In the genomic region with DNA sequence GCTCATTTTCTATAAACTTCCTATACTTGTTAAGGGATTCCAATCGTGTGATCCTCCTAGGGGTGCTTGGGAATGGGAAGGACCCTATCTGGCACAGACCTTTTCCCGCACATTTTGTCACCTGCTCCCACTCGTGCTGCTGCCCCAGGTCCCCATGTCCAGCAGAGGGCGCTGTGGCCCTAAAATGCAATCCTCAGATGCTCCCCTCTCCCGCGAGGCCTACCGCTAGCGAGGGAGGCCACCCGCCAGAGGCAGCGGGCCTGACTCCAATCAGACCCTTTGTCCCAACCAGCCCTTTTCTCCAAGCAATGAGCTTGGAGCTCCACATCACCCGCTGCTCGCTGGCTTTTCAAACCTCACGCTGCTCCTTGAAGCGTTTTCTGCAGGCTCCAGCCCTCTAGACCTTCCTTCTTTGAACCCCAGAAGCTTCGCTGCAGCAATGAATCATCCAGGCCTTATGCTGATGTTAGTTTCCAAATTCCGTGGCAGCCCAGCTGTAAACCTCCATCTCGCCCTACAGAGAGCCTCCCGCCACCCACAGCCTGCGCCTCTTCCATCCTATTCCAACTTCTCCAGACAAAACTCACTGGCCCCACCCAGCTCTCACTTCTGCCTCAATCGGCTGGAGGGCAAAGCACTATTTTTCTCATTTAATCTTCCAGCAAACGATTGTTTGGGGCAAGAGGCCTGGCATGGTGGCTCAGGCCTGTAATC, we compare ENCODE assay signal across 8 cellular contexts. TPM values are rescaled to one million over a fixed set of nuclear protein-coding genes. Genes with fewer than 3 reads are reported as not detected.
DNase-seq lines count a peak whose midpoint lies in the region; ATAC-seq, FAIRE-seq and TF ChIP-seq lines count a peak whose summit lies in the region.

No MANE protein-coding gene starts in this region.

- H3K4me3 ChIP-seq in AG10803 (ENCODE audit: low read length): peak overlapping the region; percentile 29
- H3K4me3 ChIP-seq in HAP-1: no peak overlapping the region
- H3K4me3 ChIP-seq in breast epithelium: peak overlapping the region in 2 of 3 donors; percentile 3 to 45
- no peak overlapping the region for H3K4me3 ChIP-seq in kidney (ENCODE audit: low read length in 2 of 2)

- no peak overlapping the region for H3K4me3 Mint-ChIP-seq in WTC11

- in situ Hi-C loops in HAP-1 (cut with MboI; ENCODE audit: low sequenced_read_pairs): no loop called here

- peak overlapping the region; percentile 25; the same call in 1 of the 2 replicates for H3K27ac Mint-ChIP-seq in WTC11

- H3K27me3 Mint-ChIP-seq in WTC11 (ENCODE audit: low read depth): peaks cover 41% of the 10 kb centered on the region

- H3K9me3 Mint-ChIP-seq in WTC11: peaks cover 11% of the 10 kb centered on the region; the same call in 1 of the 2 replicates

- H3K9ac ChIP-seq in kidney (ENCODE audit: low read length in 2 of 2): peak overlapping the region in 1 of 2 donors; percentile 22

- peak; percentile 88 for ATAC-seq in WTC11
- ATAC-seq in GM21526 (IDR thresholded peaks at IDR 0.05; ENCODE audit: low FRiP score, unreplicated experiment): no peak

- H3K4me1 ChIP-seq in HAP-1 (peaks cover 9% of the 10 kb centered on the region), breast epithelium (no peaks in the 10 kb centered on the region), kidney (ENCODE audit: control insufficient read depth in 1 of 2, insufficient read depth in 1 of 2, low read depth in 1 of 2, low read length in 2 of 2) (peaks cover 0 to 4% of the 10 kb centered on the region in 2 donors)

- no peaks in the 10 kb centered on the region for H3K36me3 Mint-ChIP-seq in WTC11

- no peak for TF ChIP-seq POLR2A in breast epithelium (IDR thresholded peaks at IDR 0.05)

- intact Hi-C loops in breast epithelium (cut with DNase I; ENCODE audit: low total_unique reads) (loop anchor here (5.0 kb wide), 1 partner anchor 104 kb away; no protein-coding TSS in a partner anchor), kidney (cut with DNase I) (loop anchor here (5.0 kb wide), 1 partner anchor 94 kb away; no protein-coding TSS in a partner anchor)

- H3K4me1 Mint-ChIP-seq in WTC11: peaks cover 31% of the 10 kb centered on the region

- peak overlapping the region in 1 of 2 donors; percentile 61 for H3K27ac ChIP-seq in breast epithelium
- no peak overlapping the region for H3K27ac ChIP-seq in kidney (ENCODE audit: low read depth in 2 of 2, low read length in 2 of 2)

- H3K27me3 ChIP-seq in HAP-1 (ENCODE audit: low read depth) (no peaks in the 10 kb centered on the region), breast epithelium (no peaks in the 10 kb centered on the region)

- POLR2A ChIA-PET in WTC11 (lab: Charles Lee): interaction anchor here (0.6 to 1.4 kb wide), 4 partner anchors 23 to 114 kb away, joined by 3 to 9 read pairs (median 4); a partner anchor contains a TSS

- no peak for FAIRE-seq in kidney (lab: Jason Lieb, UNC)

- peak; percentile 93 for TF ChIP-seq CTCF in AG10803 (conservative IDR thresholded peaks at IDR 0.05; ENCODE audit: low read length)
- peak; percentile 96 for TF ChIP-seq CTCF in WTC11 (IDR thresholded peaks at IDR 0.05)
- peak; percentile 82 to 92 (median 86) for TF ChIP-seq CTCF in breast epithelium (IDR thresholded peaks at IDR 0.05)
- peak; percentile 97 for TF ChIP-seq CTCF in kidney (IDR thresholded peaks at IDR 0.05; ENCODE audit: borderline replicate concordance, extremely low read depth, insufficient read depth)

- DNase-seq in AG10803 (ENCODE audit: low read depth): peak; percentile 84
- peak; percentile 88 to 97 for DNase-seq in HAP-1 (ENCODE audit: low spot score in 2 of 2)
- DNase-seq in NCI-H2227 (lab: John Stamatoyannopoulos, UW; ENCODE audit: unreplicated experiment): peak; percentile 92
- DNase-seq in WTC11 (ENCODE audit: low spot score): peak; percentile 97
- DNase-seq in breast epithelium (ENCODE audit: low spot score in 2 of 2): peak; percentile 66 to 85
- peak; percentile 95 for DNase-seq in kidney
- DNase-seq in stimulated activated CD4-positive, alpha-beta T cell treated with anti-CD3 and anti-CD28 coated beads, Interleukin-15, amount 100 ng/mL, for 1 hour (ENCODE audit: low read depth in 1 of 2, low spot score in 1 of 2): peak; percentile 65 to 79

- H3K9me3 ChIP-seq in HAP-1: no peaks in the 10 kb centered on the region
- H3K9me3 ChIP-seq in breast epithelium: no peaks in the 10 kb centered on the region
- H3K9me3 ChIP-seq in kidney (ENCODE audit: control insufficient read depth in 1 of 2, low read length in 2 of 2): no peaks in the 10 kb centered on the region

- H3K36me3 ChIP-seq in HAP-1 (replicated peaks): no peaks in the 10 kb centered on the region
- no peaks in the 10 kb centered on the region for H3K36me3 ChIP-seq in breast epithelium
- no peaks in the 10 kb centered on the region for H3K36me3 ChIP-seq in kidney (ENCODE audit: control insufficient read depth in 1 of 2, insufficient read depth in 2 of 2, low read length in 2 of 2)

- CTCF ChIA-PET in WTC11 (lab: Charles Lee): interaction anchor here (0.5 to 3.4 kb wide), 50 partner anchors 8 to 573 kb away, joined by 3 to 65 read pairs (median 6); a partner anchor contains a TSS

TF ChIP-seq in WTC11, 78 proteins besides CTCF, POLR2A, EP300 and RAD21 (continues in another document):
- TF ChIP-seq SP1 (CRISPR knock-in tag; conservative IDR thresholded peaks at IDR 0.05) (peak; percentile 44), GABPB1 (CRISPR knock-in tag; IDR thresholded peaks at IDR 0.05) (0 out of 2 replicates have a peak, but pooled peaks have one; percentile 20), ESRRA (CRISPR knock-in tag; IDR thresholded peaks at IDR 0.05; ENCODE audit: borderline replicate concordance) (no peak), TEAD1 (CRISPR knock-in tag; IDR thresholded peaks at IDR 0.05) (peak; percentile 49; the same call in 1 of the 2 replicates), FOXP1 (CRISPR knock-in tag; IDR thresholded peaks at IDR 0.05; ENCODE audit: borderline replicate concordance) (peak; percentile 42; the same call in 1 of the 2 replicates), RELA (CRISPR knock-in tag; IDR thresholded peaks at IDR 0.05; ENCODE audit: borderline replicate concordance) (no peak), TEAD4 (CRISPR knock-in tag; IDR thresholded peaks at IDR 0.05) (no peak)
- TF ChIP-seq, protein P1, sequence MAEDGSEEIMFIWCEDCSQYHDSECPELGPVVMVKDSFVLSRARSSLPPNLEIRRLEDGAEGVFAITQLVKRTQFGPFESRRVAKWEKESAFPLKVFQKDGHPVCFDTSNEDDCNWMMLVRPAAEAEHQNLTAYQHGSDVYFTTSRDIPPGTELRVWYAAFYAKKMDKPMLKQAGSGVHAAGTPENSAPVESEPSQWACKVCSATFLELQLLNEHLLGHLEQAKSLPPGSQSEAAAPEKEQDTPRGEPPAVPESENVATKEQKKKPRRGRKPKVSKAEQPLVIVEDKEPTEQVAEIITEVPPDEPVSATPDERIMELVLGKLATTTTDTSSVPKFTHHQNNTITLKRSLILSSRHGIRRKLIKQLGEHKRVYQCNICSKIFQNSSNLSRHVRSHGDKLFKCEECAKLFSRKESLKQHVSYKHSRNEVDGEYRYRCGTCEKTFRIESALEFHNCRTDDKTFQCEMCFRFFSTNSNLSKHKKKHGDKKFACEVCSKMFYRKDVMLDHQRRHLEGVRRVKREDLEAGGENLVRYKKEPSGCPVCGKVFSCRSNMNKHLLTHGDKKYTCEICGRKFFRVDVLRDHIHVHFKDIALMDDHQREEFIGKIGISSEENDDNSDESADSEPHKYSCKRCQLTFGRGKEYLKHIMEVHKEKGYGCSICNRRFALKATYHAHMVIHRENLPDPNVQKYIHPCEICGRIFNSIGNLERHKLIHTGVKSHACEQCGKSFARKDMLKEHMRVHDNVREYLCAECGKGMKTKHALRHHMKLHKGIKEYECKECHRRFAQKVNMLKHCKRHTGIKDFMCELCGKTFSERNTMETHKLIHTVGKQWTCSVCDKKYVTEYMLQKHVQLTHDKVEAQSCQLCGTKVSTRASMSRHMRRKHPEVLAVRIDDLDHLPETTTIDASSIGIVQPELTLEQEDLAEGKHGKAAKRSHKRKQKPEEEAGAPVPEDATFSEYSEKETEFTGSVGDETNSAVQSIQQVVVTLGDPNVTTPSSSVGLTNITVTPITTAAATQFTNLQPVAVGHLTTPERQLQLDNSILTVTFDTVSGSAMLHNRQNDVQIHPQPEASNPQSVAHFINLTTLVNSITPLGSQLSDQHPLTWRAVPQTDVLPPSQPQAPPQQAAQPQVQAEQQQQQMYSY (CRISPR knock-in tag; IDR thresholded peaks at IDR 0.05): no peak
- TF ChIP-seq, protein P2, sequence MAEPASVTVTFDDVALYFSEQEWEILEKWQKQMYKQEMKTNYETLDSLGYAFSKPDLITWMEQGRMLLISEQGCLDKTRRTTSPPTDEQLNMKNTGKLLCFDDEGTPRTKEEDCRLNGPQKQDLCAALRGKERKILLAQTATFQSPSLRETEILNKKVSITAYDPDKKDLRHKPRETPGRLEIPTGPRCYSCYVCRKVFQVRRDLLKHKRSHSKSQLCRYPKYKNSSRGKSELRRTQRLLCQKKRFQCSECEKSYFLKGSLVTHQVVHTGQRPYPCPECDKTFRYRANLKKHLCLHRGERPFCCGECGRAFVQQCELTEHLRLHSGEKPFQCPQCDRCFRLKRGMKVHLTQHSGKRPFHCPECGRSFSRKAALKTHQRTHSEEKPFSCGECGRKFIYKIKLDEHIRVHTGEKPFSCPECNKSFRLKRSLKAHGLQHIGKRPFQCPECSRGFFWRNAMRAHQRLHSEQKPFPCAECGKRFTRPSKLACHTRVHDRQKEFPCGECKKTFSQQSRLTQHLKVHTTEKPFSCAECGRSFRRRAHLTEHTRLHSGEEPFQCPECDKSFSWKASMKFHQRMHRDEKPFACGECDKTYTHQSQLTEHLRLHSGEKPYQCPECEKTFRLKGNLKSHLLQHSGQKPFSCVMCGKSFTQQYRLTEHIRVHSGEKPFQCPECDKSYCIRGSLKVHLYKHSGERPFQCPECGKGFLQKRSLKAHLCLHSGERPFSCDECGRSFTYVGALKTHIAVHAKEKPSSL (CRISPR knock-in tag; conservative IDR thresholded peaks at IDR 0.05): no peak
- TF ChIP-seq, protein P3, sequence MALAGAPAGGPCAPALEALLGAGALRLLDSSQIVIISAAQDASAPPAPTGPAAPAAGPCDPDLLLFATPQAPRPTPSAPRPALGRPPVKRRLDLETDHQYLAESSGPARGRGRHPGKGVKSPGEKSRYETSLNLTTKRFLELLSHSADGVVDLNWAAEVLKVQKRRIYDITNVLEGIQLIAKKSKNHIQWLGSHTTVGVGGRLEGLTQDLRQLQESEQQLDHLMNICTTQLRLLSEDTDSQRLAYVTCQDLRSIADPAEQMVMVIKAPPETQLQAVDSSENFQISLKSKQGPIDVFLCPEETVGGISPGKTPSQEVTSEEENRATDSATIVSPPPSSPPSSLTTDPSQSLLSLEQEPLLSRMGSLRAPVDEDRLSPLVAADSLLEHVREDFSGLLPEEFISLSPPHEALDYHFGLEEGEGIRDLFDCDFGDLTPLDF (CRISPR knock-in tag; IDR thresholded peaks at IDR 0.05): no peak

RNA-seq across cellular contexts. Expression of a gene that starts 23.6 kb away (rescaled TPM):
- total RNA-seq in WTC11 (2021) (37.6 to 42.8 TPM (median 38.5 TPM) in 3 replicates), breast epithelium (1 to 10 TPM; 1.9 to 3.6 (median 3.0) TPM), kidney (4.7 TPM)
- 5.5 TPM for polyA plus RNA-seq in kidney (ENCODE audit: insufficient read depth, low read depth, low replicate concordance)

RNA-seq across cellular contexts. Expression of a gene that starts 30.5 kb away (rescaled TPM):
- total RNA-seq in WTC11 (2021): 51.9 to 52.4 TPM (median 51.9 TPM) in 3 replicates
- 10 to 100 TPM; 36.8 to 62.5 (median 51.5) TPM for total RNA-seq in breast epithelium
- total RNA-seq in kidney: 47.0 TPM
- polyA plus RNA-seq in kidney (ENCODE audit: insufficient read depth, low read depth, low replicate concordance): 3.5 TPM

Comparison
In these comparisons a context has a peak if more than half of its experiments do, and no peak if none do; other contexts are left out.
1. H3K4me3 ChIP-seq: peak in AG10803 (single experiment) and breast epithelium (2 of 3); none in HAP-1 (single experiment) and kidney (0 of 2).
2. Peak in every context shown above with its lines, with median percentiles within 50 percentile points of each other: DNase-seq and CTCF ChIP-seq.